ENCODE assay signal across 13 cellular contexts in genomic region chr3:177314897-177315296, GRCh38.
DNase-seq lines count a peak whose midpoint lies in the region; ATAC-seq, FAIRE-seq and TF ChIP-seq lines count a peak whose summit lies in the region.
"Had no signal": no experiment of that assay in that cellular context is flagged by ENCODE, and none has a peak within 500 bp of the region (broad histone marks: within the 10 kb centered on the region; RNA-seq: fewer than 3 reads in every experiment).

No MANE protein-coding gene starts in this region.

- H3K9ac ChIP-seq in OCI-LY3 (ENCODE audit: low read length): peak overlapping the region; percentile 60

- H3K27me3 Mint-ChIP-seq in Calu3 (ENCODE audit: unreplicated experiment): no peaks in the 10 kb centered on the region

- peaks cover 8% of the 10 kb centered on the region for H3K9me3 ChIP-seq in OCI-LY3 (ENCODE audit: insufficient read depth, low read length)
- H3K9me3 ChIP-seq: breast epithelium had no signal

- ATAC-seq in GM18499 (IDR thresholded peaks at IDR 0.05; ENCODE audit: insufficient read depth, unreplicated experiment) (peak; percentile 63), GM19328 (IDR thresholded peaks at IDR 0.05; ENCODE audit: unreplicated experiment) (peak; percentile 45), HG02884 (IDR thresholded peaks at IDR 0.05; ENCODE audit: unreplicated experiment) (peak; percentile 77)

- H3K79me2 ChIP-seq in OCI-LY3 (ENCODE audit: low read length): no peaks in the 10 kb centered on the region

- no peaks in the 10 kb centered on the region for H4K20me1 ChIP-seq in OCI-LY3 (ENCODE audit: insufficient read depth, low read length)

- H3K36me3 Mint-ChIP-seq in Calu3 (ENCODE audit: insufficient read depth, unreplicated experiment): no peaks in the 10 kb centered on the region

- BruUV-seq in Calu3 (replicated peaks; lab: Mats Ljungman, UMichigan): no TSS peak

- CTCF ChIA-PET in Calu3 (lab: Charles Lee): no interaction called here

- H3K27ac Mint-ChIP-seq in Calu3 (ENCODE audit: unreplicated experiment): no peak overlapping the region

- H3K4me3 Mint-ChIP-seq in Calu3 (ENCODE audit: low read depth, unreplicated experiment): no peak overlapping the region

- H3K27ac ChIP-seq in OCI-LY3 (ENCODE audit: low read length): peak overlapping the region; percentile 90
- H3K27ac ChIP-seq: breast epithelium, SJCRH30 had no signal

- TF ChIP-seq CTCF in OCI-LY3 (IDR thresholded peaks at IDR 0.05; ENCODE audit: low read depth, low read length): no peak
- no peak for TF ChIP-seq CTCF in Calu3 (IDR thresholded peaks at IDR 0.05; ENCODE audit: unreplicated experiment)

- H3K36me3 ChIP-seq in OCI-LY3 (replicated peaks; ENCODE audit: low read depth, low read length): peaks cover 10% of the 10 kb centered on the region
- H3K36me3 ChIP-seq: breast epithelium, SJCRH30 had no signal

- intact Hi-C loops in Calu3 (cut with micrococcal nuclease; ENCODE audit: unreplicated experiment): no loop called here

- no peak for FAIRE-seq in RCC 7860 (lab: Jason Lieb, UNC)

- peak overlapping the region; percentile 61 for H3K4me2 ChIP-seq in OCI-LY3 (ENCODE audit: low read length)

- H2AFZ ChIP-seq in OCI-LY3 (ENCODE audit: low read depth, low read length): no peak overlapping the region

- no peaks in the 10 kb centered on the region for H3K4me1 Mint-ChIP-seq in Calu3 (ENCODE audit: low read depth, unreplicated experiment)

- DNase-seq in NCI-H446 treated with DMSO at 0.1 percent for 48 hours (lab: John Stamatoyannopoulos, UW) (no peak), Calu3 (no peak), RCC 7860 (ENCODE audit: low spot score) (no peak), middle frontal gyrus (ENCODE audit: extremely low spot score, low spot score) (no peak)
- DNase-seq: AML-193, DMS79, NCI-H69, SJCRH30 had no signal

- H3K4me1 ChIP-seq in OCI-LY3 (ENCODE audit: low read length): peaks cover 50% of the 10 kb centered on the region
- H3K4me1 ChIP-seq: breast epithelium, SJCRH30 had no signal

- no peaks in the 10 kb centered on the region for H3K27me3 ChIP-seq in OCI-LY3 (ENCODE audit: low read depth, low read length)
- H3K27me3 ChIP-seq: breast epithelium, SJCRH30 had no signal

- no peaks in the 10 kb centered on the region for H3K9me3 Mint-ChIP-seq in Calu3 (ENCODE audit: low read depth, unreplicated experiment)

- H3K4me3 ChIP-seq in OCI-LY3 (ENCODE audit: low read length): peak overlapping the region; percentile 32; the same call in 1 of the 2 replicates
- H3K4me3 ChIP-seq: breast epithelium, SJCRH30 had no signal
